Comparison of ENCODE assay signal across 8 cellular contexts in genomic region chr2:174688079-174688478, GRCh38.
DNase-seq lines count a peak whose midpoint lies in the region; ATAC-seq, FAIRE-seq and TF ChIP-seq lines count a peak whose summit lies in the region.

No MANE protein-coding gene starts in this region.

- H3K27ac ChIP-seq in cardiac muscle cell (no peak overlapping the region), dorsolateral prefrontal cortex (no peak overlapping the region), small intestine (ENCODE audit: low read depth in 1 of 2, low read length in 1 of 2) (no peak overlapping the region)

- intact Hi-C loops in Right ventricle myocardium inferior (cut with DNase I) (loop anchor here (5.0 to 10.0 kb wide), 2 partner anchors 113 to 226 kb away; no protein-coding TSS in a partner anchor), dorsolateral prefrontal cortex (cut with DNase I) (loop anchor here in 1 of 2 donors (10.0 kb wide), 1 partner anchor 223 kb away; no protein-coding TSS in a partner anchor)

- no peak overlapping the region for H3K4me3 Mint-ChIP-seq in activated T-cell treated with anti-CD3 and anti-CD28 coated beads, Interleukin-2, amount 50 U/mL, for 24 hours

- no peaks in the 10 kb centered on the region for H3K27me3 Mint-ChIP-seq in activated T-cell treated with anti-CD3 and anti-CD28 coated beads, Interleukin-2, amount 50 U/mL, for 24 hours

- ATAC-seq in Right ventricle myocardium inferior (no peak), HG02870 (IDR thresholded peaks at IDR 0.05; ENCODE audit: unreplicated experiment) (no peak)

- H3K4me3 ChIP-seq in cardiac muscle cell (no peak overlapping the region), dorsolateral prefrontal cortex (no peak overlapping the region), small intestine (ENCODE audit: low read depth in 1 of 2, low read length in 2 of 2) (no peak overlapping the region)

- DNase-seq in cardiac muscle cell (ENCODE audit: low read depth in 1 of 2, low spot score in 1 of 2) (peak in 1 of 2 donors; percentile 62), Right ventricle myocardium inferior (ENCODE audit: missing footprints) (no peak), NCI-H460 (ENCODE audit: extremely low read depth, low read depth) (peak; percentile 33), dorsolateral prefrontal cortex (no peak), small intestine (peak; percentile 41), NCI-H2107 treated with DMSO at 0.1 percent for 48 hours (lab: John Stamatoyannopoulos, UW; ENCODE audit: unreplicated experiment) (no peak)
- no peak for DNase-seq in activated T-cell treated with anti-CD3 and anti-CD28 coated beads, Interleukin-2, amount 50 U/mL, for 24 hours

- WGBS in small intestine, 3 donors = 12 to 28% (median 13%) methylated on average over 2 of the region's 2 CpGs

- no peak overlapping the region for H3K27ac Mint-ChIP-seq in activated T-cell treated with anti-CD3 and anti-CD28 coated beads, Interleukin-2, amount 50 U/mL, for 24 hours

- no peak for FAIRE-seq in small intestine (lab: Jason Lieb, UNC)

- H3K9me3 Mint-ChIP-seq in activated T-cell treated with anti-CD3 and anti-CD28 coated beads, Interleukin-2, amount 50 U/mL, for 24 hours = no peaks in the 10 kb centered on the region

- H3K36me3 ChIP-seq in cardiac muscle cell (no peaks in the 10 kb centered on the region), small intestine (ENCODE audit: control insufficient read depth in 2 of 2, insufficient read depth in 2 of 2, low read length in 2 of 2) (no peaks in the 10 kb centered on the region)

- H3K36me3 Mint-ChIP-seq in activated T-cell treated with anti-CD3 and anti-CD28 coated beads, Interleukin-2, amount 50 U/mL, for 24 hours (ENCODE audit: low read depth) = no peaks in the 10 kb centered on the region

- H3K27me3 ChIP-seq in cardiac muscle cell = no peaks in the 10 kb centered on the region
- H3K27me3 ChIP-seq in dorsolateral prefrontal cortex = no peaks in the 10 kb centered on the region
- peaks cover 0 to under 1% of the 10 kb centered on the region in 2 donors for H3K27me3 ChIP-seq in small intestine (ENCODE audit: control insufficient read depth in 2 of 2, insufficient read depth in 2 of 2, low read length in 2 of 2)

- TF ChIP-seq CTCF in cardiac muscle cell (IDR thresholded peaks at IDR 0.05; ENCODE audit: low read depth, low read length) (peak; percentile 53), dorsolateral prefrontal cortex (IDR thresholded peaks at IDR 0.05 in 54 of 56, conservative IDR thresholded peaks at IDR 0.05 in 2 of 56; ENCODE audit: low read depth in 1 of 56, partially characterized antibody in 56 of 56) (peak in 53 of 56 donors; percentile 15 to 60 (median 38))

- H3K9me3 ChIP-seq in cardiac muscle cell (ENCODE audit: low read depth) = no peaks in the 10 kb centered on the region
- H3K9me3 ChIP-seq in small intestine (ENCODE audit: control insufficient read depth, low read depth) = no peaks in the 10 kb centered on the region

- peaks cover 40% of the 10 kb centered on the region for H3K4me1 Mint-ChIP-seq in activated T-cell treated with anti-CD3 and anti-CD28 coated beads, Interleukin-2, amount 50 U/mL, for 24 hours (ENCODE audit: low read depth)

- H3K4me1 ChIP-seq in cardiac muscle cell (ENCODE audit: low read depth) = no peaks in the 10 kb centered on the region
- H3K4me1 ChIP-seq in small intestine (ENCODE audit: control insufficient read depth in 2 of 2, insufficient read depth in 1 of 2, low read depth in 1 of 2, low read length in 1 of 2) = no peaks in the 10 kb centered on the region

Comparison
In these comparisons a context has a peak if more than half of its experiments do, and no peak if none do; other contexts are left out.
1. DNase-seq: peak in NCI-H460 (single experiment) and small intestine (single experiment); none in Right ventricle myocardium inferior (single experiment), dorsolateral prefrontal cortex (0 of 10), NCI-H2107 treated with DMSO at 0.1 percent for 48 hours (single experiment) and activated T-cell treated with anti-CD3 and anti-CD28 coated beads, Interleukin-2, amount 50 U/mL, for 24 hours (single experiment).